In the genomic region with DNA sequence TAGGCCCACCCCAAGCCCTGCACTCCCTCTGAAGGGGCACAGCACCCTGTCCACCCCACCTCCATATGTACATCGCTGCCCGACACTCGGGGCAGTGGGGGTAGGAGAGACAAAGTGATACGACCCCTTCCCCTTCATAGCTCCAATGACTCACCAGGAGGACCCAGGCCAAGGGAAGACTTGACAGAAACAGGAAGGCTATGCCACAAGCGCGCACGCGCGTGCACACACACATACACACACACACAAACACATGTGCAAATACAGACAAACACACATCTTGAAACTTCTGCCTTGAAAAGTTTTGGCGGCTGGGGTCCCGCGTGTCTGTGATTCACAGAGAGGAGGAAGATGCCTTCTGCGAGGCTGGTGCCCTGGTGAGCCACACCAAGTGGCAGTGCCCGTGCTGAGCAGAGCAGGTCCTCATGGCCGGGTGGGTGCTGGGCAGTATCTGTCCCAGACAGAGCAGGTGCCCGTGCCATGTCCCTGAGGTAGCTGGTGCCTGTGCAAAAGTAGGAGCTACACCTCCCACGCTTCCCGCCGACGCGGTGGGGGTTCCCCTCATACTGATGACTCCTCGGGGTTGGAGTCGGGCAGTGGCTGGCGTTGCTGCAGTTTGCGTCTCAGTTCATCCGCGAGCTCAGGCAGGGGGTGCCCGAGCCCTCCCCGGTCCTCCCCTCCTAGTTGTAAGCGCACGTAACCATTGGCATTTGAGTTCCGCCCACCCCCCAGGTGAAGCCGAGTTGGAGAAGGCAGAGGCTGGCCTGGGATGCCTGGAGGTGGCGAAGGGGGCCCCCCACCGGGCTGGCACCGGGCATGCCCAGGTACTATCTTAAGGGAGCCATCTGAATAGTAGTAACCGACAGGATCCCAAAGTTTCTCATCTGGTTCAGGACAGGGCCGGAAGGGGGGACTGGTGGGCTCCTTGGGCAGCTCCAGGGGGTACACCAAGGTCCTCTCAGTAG, we compare ENCODE assay signal across 9 cellular contexts. TPM values are rescaled to one million over a fixed set of nuclear protein-coding genes. Genes with fewer than 3 reads are reported as not detected.
DNase-seq lines count a peak whose midpoint lies in the region.
"Had no signal": no experiment of that assay in that cellular context is flagged by ENCODE, and none has a peak within 500 bp of the region (broad histone marks: within the 10 kb centered on the region; RNA-seq: fewer than 3 reads in every experiment).

No MANE protein-coding gene starts in this region.

- DNase-seq in activated T-cell treated with anti-CD3 and anti-CD28 coated beads for 48 hours (ENCODE audit: low read depth) (peak; percentile 36), activated T-cell treated with anti-CD3 and anti-CD28 coated beads for 4 hours (no peak), medulla oblongata (ENCODE audit: extremely low spot score) (peak; percentile 43), SIG-M5 treated with dmso at 0.1 percent for 504 hours (lab: John Stamatoyannopoulos, UW; ENCODE audit: unreplicated experiment) (no peak), putamen (ENCODE audit: low spot score) (no peak), RPMI8226 (no peak)
- peak; percentile 41 for DNase-seq in activated naive CD8-positive, alpha-beta T cell treated with anti-CD3 and anti-CD28 coated beads for 36 hours
- DNase-seq: NCI-H187 had no signal

- no peak overlapping the region for H3K27ac Mint-ChIP-seq in activated naive CD8-positive, alpha-beta T cell treated with anti-CD3 and anti-CD28 coated beads for 36 hours

- H3K36me3 Mint-ChIP-seq in activated naive CD8-positive, alpha-beta T cell treated with anti-CD3 and anti-CD28 coated beads for 36 hours, result peaks cover 4% of the 10 kb centered on the region

- H3K4me3 Mint-ChIP-seq in activated naive CD8-positive, alpha-beta T cell treated with anti-CD3 and anti-CD28 coated beads for 36 hours, result no peak overlapping the region

- peaks cover 28% of the 10 kb centered on the region for H3K4me1 Mint-ChIP-seq in activated naive CD8-positive, alpha-beta T cell treated with anti-CD3 and anti-CD28 coated beads for 36 hours

- H3K9me3 Mint-ChIP-seq in activated naive CD8-positive, alpha-beta T cell treated with anti-CD3 and anti-CD28 coated beads for 36 hours, result no peaks in the 10 kb centered on the region

- no peaks in the 10 kb centered on the region for H3K27me3 Mint-ChIP-seq in activated naive CD8-positive, alpha-beta T cell treated with anti-CD3 and anti-CD28 coated beads for 36 hours

- H3K27ac ChIP-seq in temporal lobe (ENCODE audit: low read depth, low read length), result peak overlapping the region; percentile 75

RNA-seq across cellular contexts. Expression of gene ANKRD39, which starts 2.5 kb away (rescaled TPM):
- 10 to 100 TPM; 22.7 to 25.2 TPM for total RNA-seq in activated naive CD8-positive, alpha-beta T cell treated with anti-CD3 and anti-CD28 coated beads for 36 hours
- 5.4 TPM for total RNA-seq in temporal lobe

RNA-seq across cellular contexts. Expression of gene SEMA4C, which starts 9.5 kb away (rescaled TPM):
- 1 to 10 TPM; 5.9 to 8.3 TPM for total RNA-seq in activated naive CD8-positive, alpha-beta T cell treated with anti-CD3 and anti-CD28 coated beads for 36 hours
- total RNA-seq in temporal lobe, result 42.8 TPM

RNA-seq across cellular contexts. Expression of gene ANKRD23, which starts 16.5 kb away (rescaled TPM):
- total RNA-seq in activated naive CD8-positive, alpha-beta T cell treated with anti-CD3 and anti-CD28 coated beads for 36 hours, result 1 to 10 TPM; 2.7 to 3.2 TPM
- 5.2 TPM for total RNA-seq in temporal lobe

RNA-seq across cellular contexts. Expression of gene CNNM3, which starts 44.3 kb away (rescaled TPM):
- 10 to 100 TPM; 15.5 to 17.2 TPM for total RNA-seq in activated naive CD8-positive, alpha-beta T cell treated with anti-CD3 and anti-CD28 coated beads for 36 hours
- total RNA-seq in temporal lobe, result 19.2 TPM

Comparison
In these comparisons a context has a peak if more than half of its experiments do, and no peak if none do; other contexts are left out.
1. DNase-seq: peak in activated T-cell treated with anti-CD3 and anti-CD28 coated beads for 48 hours (single experiment), activated naive CD8-positive, alpha-beta T cell treated with anti-CD3 and anti-CD28 coated beads for 36 hours (single experiment) and medulla oblongata (single experiment); none in activated T-cell treated with anti-CD3 and anti-CD28 coated beads for 4 hours (single experiment), SIG-M5 treated with dmso at 0.1 percent for 504 hours (single experiment), putamen (single experiment) and RPMI8226 (single experiment).